In genomic region chr3:160440687-160441086, GRCh38 we compare ENCODE assay signal across 21 cellular contexts.
"Had no signal": no experiment of that assay in that cellular context is flagged by ENCODE, and none has a peak within 500 bp of the region (broad histone marks: within the 10 kb centered on the region; RNA-seq: fewer than 3 reads in every experiment).

No MANE protein-coding gene starts in this region.

- H3K36me3 ChIP-seq: right lobe of liver, tibial nerve had no signal

- DNase-seq: effector CD4-positive, alpha-beta T cell; endodermal cell; erythroblast; foreskin melanocyte; head of caudate nucleus; left colon; left ventricle myocardium superior; mesenchymal stem cell; midbrain; occipital lobe; psoas muscle; retina; right lobe of liver; stimulated activated CD4-positive, alpha-beta T cell treated with anti-CD3 and anti-CD28 coated beads, Interleukin-4, amount 100 ng/mL, for 1 hour; stimulated activated CD8-positive, alpha-beta memory T cell treated with anti-CD3 and anti-CD28 coated beads, Interleukin-4, amount 100 ng/mL, for 48 hours had no signal

- ATAC-seq: left colon; left ventricle myocardium superior; natural killer cell treated with Interleukin-12 subunit alpha and Interleukin-12 subunit beta and Interleukin-15 and Interleukin-18, amount 100 ng/mL, for 72 hours; psoas muscle; right lobe of liver; stimulated activated effector memory CD8-positive, alpha-beta T cell treated with anti-CD3 and anti-CD28 coated beads, Interleukin-12 subunit alpha, Interleukin-12 subunit beta, amount 100 ng/mL, for 72 hours had no signal

- H3K27ac ChIP-seq: coronary artery, hepatocyte, psoas muscle, right lobe of liver, tibial nerve had no signal

- H3K4me1 ChIP-seq: psoas muscle, right lobe of liver, tibial nerve had no signal

- H3K4me3 ChIP-seq: coronary artery, hepatocyte, lung, psoas muscle, right lobe of liver, tibial nerve had no signal

- H3K9me3 ChIP-seq: psoas muscle, right lobe of liver, tibial nerve had no signal
